ENCODE assay signal across 10 cellular contexts in the genomic region with DNA sequence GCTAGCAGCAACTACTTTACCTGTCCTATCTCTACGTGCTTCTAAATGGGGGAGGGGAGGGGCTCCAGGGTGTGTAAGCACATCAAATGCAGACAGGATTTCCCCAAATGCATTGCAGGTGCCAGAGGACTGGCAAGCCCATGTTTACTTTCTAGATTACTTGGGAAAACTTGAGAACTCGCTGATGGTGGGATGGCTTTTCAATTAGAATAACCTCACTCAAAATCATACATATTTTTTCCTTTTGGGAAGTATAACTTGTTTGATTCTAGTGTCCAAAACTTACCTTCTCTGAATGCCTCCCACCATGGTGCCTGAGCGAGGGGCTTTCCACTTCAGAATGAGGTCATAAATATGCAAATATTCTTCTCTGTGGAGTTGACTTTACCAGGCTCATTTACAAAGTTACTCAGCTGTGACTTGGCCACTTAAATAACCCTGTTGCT.
DNase-seq lines count a peak whose midpoint lies in the region; ATAC-seq lines count a peak whose summit lies in the region.
"Had no signal": no experiment of that assay in that cellular context is flagged by ENCODE, and none has a peak within 500 bp of the region (broad histone marks: within the 10 kb centered on the region; RNA-seq: fewer than 3 reads in every experiment).

No MANE protein-coding gene starts in this region.

- H3K9ac ChIP-seq in HUES48 (ENCODE audit: low read depth, low read length) = no peak overlapping the region

- no peaks in the 10 kb centered on the region for H3K36me3 ChIP-seq in HUES48 (ENCODE audit: control insufficient read depth, insufficient read depth, low read length)

- H3K27me3 Mint-ChIP-seq in stimulated activated naive B cell treated with anti-CD40 and anti-IgM and Interleukin-4, amounts not matched to agents 10 μg/mL and 1 μg/mL and 100 μg/mL, for 72 hours = no peaks in the 10 kb centered on the region
- H3K27me3 Mint-ChIP-seq: activated CD4-positive, alpha-beta memory T cell treated with anti-CD3 and anti-CD28 coated beads, Interleukin-2, amount 10 ng/mL, durations not matched to agents 7 days and 5 days had no signal

- H3K9me3 Mint-ChIP-seq in stimulated activated naive B cell treated with anti-CD40 and anti-IgM and Interleukin-4, amounts not matched to agents 10 μg/mL and 1 μg/mL and 100 μg/mL, for 72 hours = peaks cover 0 to 1% of the 10 kb centered on the region in 2 donors
- H3K9me3 Mint-ChIP-seq: activated CD4-positive, alpha-beta memory T cell treated with anti-CD3 and anti-CD28 coated beads, Interleukin-2, amount 10 ng/mL, durations not matched to agents 7 days and 5 days had no signal

- peak overlapping the region in 1 of 2 donors; percentile 35 for H3K4me3 Mint-ChIP-seq in stimulated activated naive B cell treated with anti-CD40 and anti-IgM and Interleukin-4, amounts not matched to agents 10 μg/mL and 1 μg/mL and 100 μg/mL, for 72 hours
- H3K4me3 Mint-ChIP-seq: activated CD4-positive, alpha-beta memory T cell treated with anti-CD3 and anti-CD28 coated beads, Interleukin-2, amount 10 ng/mL, durations not matched to agents 7 days and 5 days had no signal

- peak overlapping the region; percentile 75 for H3K27ac Mint-ChIP-seq in stimulated activated naive B cell treated with anti-CD40 and anti-IgM and Interleukin-4, amounts not matched to agents 10 μg/mL and 1 μg/mL and 100 μg/mL, for 72 hours
- H3K27ac Mint-ChIP-seq: activated CD4-positive, alpha-beta memory T cell treated with anti-CD3 and anti-CD28 coated beads, Interleukin-2, amount 10 ng/mL, durations not matched to agents 7 days and 5 days had no signal

- peaks cover 6% of the 10 kb centered on the region for H3K9me3 ChIP-seq in HUES48 (ENCODE audit: control insufficient read depth, insufficient read depth, low read length)

- H3K4me3 ChIP-seq in HUES48 (ENCODE audit: low read depth, low read length) = no peak overlapping the region

- peak; percentile 95 for ATAC-seq in HG02840 (IDR thresholded peaks at IDR 0.05; ENCODE audit: low FRiP score, unreplicated experiment)
- peak; percentile 96 to 99 for ATAC-seq in stimulated activated naive B cell treated with anti-CD40 and anti-IgM and Interleukin-4, amounts not matched to agents 10 μg/mL and 1 μg/mL and 100 μg/mL, for 72 hours (replicated peaks)

- peak overlapping the region; percentile 68 for H3K27ac ChIP-seq in HUES48 (ENCODE audit: low read depth, low read length)

- peak; percentile 11 for DNase-seq in NCI-H510A treated with DMSO at 0.1 percent for 48 hours (lab: John Stamatoyannopoulos, UW)
- DNase-seq in NCI-H510A (lab: John Stamatoyannopoulos, UW) = no peak
- DNase-seq in stimulated activated naive B cell treated with anti-CD40 and anti-IgM and Interleukin-4, amounts not matched to agents 10 μg/mL and 1 μg/mL and 100 μg/mL, for 72 hours = peak; percentile 11
- no peak for DNase-seq in dermis blood vessel endothelial cell
- no peak for DNase-seq in RPMI8226
- DNase-seq in stimulated activated naive CD4-positive, alpha-beta T cell treated with Interleukin-2 at 50 U/mL for 16 hours (lab: John Stamatoyannopoulos, UW) = no peak
- DNase-seq: activated CD4-positive, alpha-beta memory T cell treated with anti-CD3 and anti-CD28 coated beads, Interleukin-2, amount 10 ng/mL, durations not matched to agents 7 days and 5 days; GF-D8 had no signal

- H3K36me3 Mint-ChIP-seq in stimulated activated naive B cell treated with anti-CD40 and anti-IgM and Interleukin-4, amounts not matched to agents 10 μg/mL and 1 μg/mL and 100 μg/mL, for 72 hours = peaks cover 0 to 5% of the 10 kb centered on the region in 2 donors

- peaks cover 16 to 27% of the 10 kb centered on the region in 2 donors for H3K4me1 Mint-ChIP-seq in stimulated activated naive B cell treated with anti-CD40 and anti-IgM and Interleukin-4, amounts not matched to agents 10 μg/mL and 1 μg/mL and 100 μg/mL, for 72 hours
- H3K4me1 Mint-ChIP-seq: activated CD4-positive, alpha-beta memory T cell treated with anti-CD3 and anti-CD28 coated beads, Interleukin-2, amount 10 ng/mL, durations not matched to agents 7 days and 5 days had no signal

- H3K4me1 ChIP-seq in HUES48 (ENCODE audit: control insufficient read depth, insufficient read depth, low read length) = peaks cover 32% of the 10 kb centered on the region

- H3K27me3 ChIP-seq in HUES48 (ENCODE audit: control insufficient read depth, insufficient read depth, low read length) = no peaks in the 10 kb centered on the region

Comparison
In these comparisons a context has a peak if more than half of its experiments do, and no peak if none do; other contexts are left out.
1. DNase-seq: peak in NCI-H510A treated with DMSO at 0.1 percent for 48 hours (single experiment) and stimulated activated naive B cell treated with anti-CD40 and anti-IgM and Interleukin-4, amounts not matched to agents 10 μg/mL and 1 μg/mL and 100 μg/mL, for 72 hours (single experiment); none in NCI-H510A (single experiment), dermis blood vessel endothelial cell (single experiment), RPMI8226 (single experiment) and stimulated activated naive CD4-positive, alpha-beta T cell treated with Interleukin-2 at 50 U/mL for 16 hours (single experiment).